ENCODE assay signal across 1 cellular context in the genomic region with DNA sequence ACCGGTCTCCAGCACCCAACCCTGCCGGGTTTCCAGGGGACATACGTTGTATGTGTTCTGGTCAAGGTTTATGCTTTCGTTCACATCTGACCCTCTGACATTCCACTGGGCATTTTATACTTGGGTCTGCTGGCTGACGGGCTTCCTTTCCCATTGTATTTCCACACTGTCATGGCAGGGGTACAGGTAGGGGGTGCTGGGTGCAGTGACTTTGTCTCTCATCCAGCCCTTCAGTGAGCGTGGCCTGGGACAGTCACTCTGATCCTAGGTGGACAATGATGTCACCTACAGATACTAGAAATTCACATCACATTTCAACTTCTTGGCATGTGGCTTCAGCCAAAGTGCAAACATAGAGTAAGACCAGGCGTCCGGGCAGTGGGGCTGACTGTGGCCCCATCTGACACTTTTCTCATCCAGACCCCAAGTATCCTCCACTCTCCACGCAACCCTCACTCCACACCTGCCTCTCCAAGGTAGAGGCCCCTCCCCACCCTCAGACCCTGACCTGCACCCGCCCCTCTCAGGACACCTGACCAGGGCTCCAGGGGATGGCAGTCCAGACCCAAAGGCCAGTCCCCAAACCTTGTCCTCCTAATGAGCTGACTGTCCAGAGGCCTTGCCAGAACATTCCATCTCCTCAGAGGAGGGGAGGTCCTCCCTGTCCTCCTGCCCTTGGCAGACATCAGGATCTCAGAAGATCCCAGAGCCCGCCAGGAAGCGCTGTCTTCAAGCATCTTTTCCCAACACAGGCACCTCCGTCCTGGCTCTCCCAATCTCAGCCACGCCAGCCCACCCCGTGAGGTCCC.
TF ChIP-seq lines count a peak whose summit lies in the region.

No MANE protein-coding gene starts in this region.

TF ChIP-seq in H1, 55 proteins besides CTCF, POLR2A, EP300 and RAD21:
- TF ChIP-seq NANOG (IDR thresholded peaks at IDR 0.05; ENCODE audit: insufficient read depth, low read depth, low read length, poor library complexity, severe bottlenecking) = no peak
- no peak for TF ChIP-seq RNF2 (IDR thresholded peaks at IDR 0.05; ENCODE audit: borderline replicate concordance, low read depth, low read length, missing control alignments, poor library complexity, severe bottlenecking)
- TF ChIP-seq RBBP5 (IDR thresholded peaks at IDR 0.05; ENCODE audit: borderline replicate concordance, low read depth, low read length) = no peak
- no peak for TF ChIP-seq ATF2 (IDR thresholded peaks at IDR 0.05; ENCODE audit: low read length)
- TF ChIP-seq TCF12 (IDR thresholded peaks at IDR 0.05; ENCODE audit: low read depth, low read length) = no peak
- TF ChIP-seq ASH2L (IDR thresholded peaks at IDR 0.05; ENCODE audit: low read length) = no peak
- no peak for TF ChIP-seq FOSL1 (IDR thresholded peaks at IDR 0.05; ENCODE audit: insufficient read depth, low read depth, low read length)
- no peak for TF ChIP-seq SRF (IDR thresholded peaks at IDR 0.05; ENCODE audit: low read depth, low read length)
- no peak for TF ChIP-seq JUND (IDR thresholded peaks at IDR 0.05; ENCODE audit: low read length)
- no peak for TF ChIP-seq BCL11A (IDR thresholded peaks at IDR 0.05; ENCODE audit: low read depth in 2 of 2, low read length in 2 of 2)
- TF ChIP-seq, protein P1, sequence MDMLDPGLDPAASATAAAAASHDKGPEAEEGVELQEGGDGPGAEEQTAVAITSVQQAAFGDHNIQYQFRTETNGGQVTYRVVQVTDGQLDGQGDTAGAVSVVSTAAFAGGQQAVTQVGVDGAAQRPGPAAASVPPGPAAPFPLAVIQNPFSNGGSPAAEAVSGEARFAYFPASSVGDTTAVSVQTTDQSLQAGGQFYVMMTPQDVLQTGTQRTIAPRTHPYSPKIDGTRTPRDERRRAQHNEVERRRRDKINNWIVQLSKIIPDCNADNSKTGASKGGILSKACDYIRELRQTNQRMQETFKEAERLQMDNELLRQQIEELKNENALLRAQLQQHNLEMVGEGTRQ (IDR thresholded peaks at IDR 0.05; ENCODE audit: low read length) = no peak
- TF ChIP-seq PHF8 (conservative IDR thresholded peaks at IDR 0.05; ENCODE audit: low read depth, low read length) = no peak
- TF ChIP-seq NRF1 (IDR thresholded peaks at IDR 0.05; ENCODE audit: low read depth, low read length) = no peak
- no peak for TF ChIP-seq RXRA (IDR thresholded peaks at IDR 0.05; ENCODE audit: insufficient read depth, low read depth, low read length)
- no peak for TF ChIP-seq TEAD4 (IDR thresholded peaks at IDR 0.05; ENCODE audit: low read depth, low read length)
- no peak for TF ChIP-seq YY1 (IDR thresholded peaks at IDR 0.05; ENCODE audit: low read depth, low read length)
- TF ChIP-seq SP1 (IDR thresholded peaks at IDR 0.05; ENCODE audit: low read depth, low read length) = no peak
- no peak for TF ChIP-seq KDM1A (IDR thresholded peaks at IDR 0.05; ENCODE audit: borderline replicate concordance, low read length)
- TF ChIP-seq CTBP2 (IDR thresholded peaks at IDR 0.05; ENCODE audit: borderline replicate concordance, insufficient read depth, insufficient read length, low read length) = no peak
- no peak for TF ChIP-seq TBP (IDR thresholded peaks at IDR 0.05; ENCODE audit: low read depth, low read length)
